1 cellular context compared by ENCODE assay signal in the genomic region with DNA sequence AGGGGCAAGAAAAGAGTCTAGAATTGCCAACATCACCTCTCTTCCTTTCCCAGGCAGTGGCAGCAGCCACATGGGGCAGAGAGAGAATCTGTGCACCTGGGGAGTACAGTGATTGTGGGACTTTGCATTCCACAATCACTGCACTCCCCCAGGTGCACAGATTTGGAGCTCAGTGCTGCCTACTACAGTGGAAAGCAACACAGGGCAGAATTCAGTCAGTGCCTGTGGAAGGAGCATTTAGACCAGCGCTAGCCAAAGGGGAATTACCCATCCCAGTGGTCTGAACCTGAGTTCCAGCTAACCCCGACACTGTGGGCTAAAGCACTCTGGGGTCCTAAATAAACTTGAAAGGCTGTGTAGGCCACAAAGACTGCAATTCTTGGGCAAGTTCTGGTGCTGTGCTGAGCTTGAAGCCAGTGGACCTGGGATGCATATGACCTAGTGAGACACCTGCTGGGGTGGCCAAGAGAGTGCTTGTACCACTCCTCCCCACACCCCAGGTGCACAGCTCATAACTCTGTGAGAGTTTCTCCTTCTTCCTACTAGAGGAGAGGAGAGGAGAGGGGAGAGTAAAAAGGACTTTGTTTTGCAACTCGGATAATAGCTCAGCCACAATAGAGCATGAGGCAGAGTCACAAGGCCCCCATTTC.
TF ChIP-seq lines count a peak whose summit lies in the region.

No MANE protein-coding gene starts in this region.

TF ChIP-seq in A549, 52 proteins besides CTCF, POLR2A, EP300 and RAD21 (continued from another document):
- TF ChIP-seq SREBF2 (IDR thresholded peaks at IDR 0.05), result no peak
- TF ChIP-seq CBX2 (IDR thresholded peaks at IDR 0.05; ENCODE audit: borderline replicate concordance, low read depth), result no peak
- TF ChIP-seq BHLHE40 (IDR thresholded peaks at IDR 0.05; ENCODE audit: low read depth, low read length), result no peak
- TF ChIP-seq ZC3H11A (IDR thresholded peaks at IDR 0.05), result no peak
- TF ChIP-seq EHF (CRISPR knock-in tag; IDR thresholded peaks at IDR 0.05), result no peak
- TF ChIP-seq, protein P1, sequence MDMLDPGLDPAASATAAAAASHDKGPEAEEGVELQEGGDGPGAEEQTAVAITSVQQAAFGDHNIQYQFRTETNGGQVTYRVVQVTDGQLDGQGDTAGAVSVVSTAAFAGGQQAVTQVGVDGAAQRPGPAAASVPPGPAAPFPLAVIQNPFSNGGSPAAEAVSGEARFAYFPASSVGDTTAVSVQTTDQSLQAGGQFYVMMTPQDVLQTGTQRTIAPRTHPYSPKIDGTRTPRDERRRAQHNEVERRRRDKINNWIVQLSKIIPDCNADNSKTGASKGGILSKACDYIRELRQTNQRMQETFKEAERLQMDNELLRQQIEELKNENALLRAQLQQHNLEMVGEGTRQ (IDR thresholded peaks at IDR 0.05), result no peak
- TF ChIP-seq ZFP36 (IDR thresholded peaks at IDR 0.05; ENCODE audit: borderline replicate concordance, partially characterized antibody), result no peak
- TF ChIP-seq, protein P2, sequence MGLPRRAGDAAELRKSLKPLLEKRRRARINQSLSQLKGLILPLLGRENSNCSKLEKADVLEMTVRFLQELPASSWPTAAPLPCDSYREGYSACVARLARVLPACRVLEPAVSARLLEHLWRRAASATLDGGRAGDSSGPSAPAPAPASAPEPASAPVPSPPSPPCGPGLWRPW (IDR thresholded peaks at IDR 0.05), result no peak
- no peak for TF ChIP-seq HOXB13 (CRISPR knock-in tag; IDR thresholded peaks at IDR 0.05; ENCODE audit: low read depth)
- no peak for TF ChIP-seq POLR2AphosphoS2 (conservative IDR thresholded peaks at IDR 0.05; ENCODE audit: low read length)
- no peak for TF ChIP-seq JUNB (IDR thresholded peaks at IDR 0.05)
- no peak for TF ChIP-seq NR3C1 (IDR thresholded peaks at IDR 0.05)
TF ChIP-seq in A549: peak in this region for 0.
